ENCODE assay signal across 1 cellular context in genomic region chr7:102306916-102307677, GRCh38.
A peak's percentile ranks its signal among the peaks of the same experiment; 100 is the strongest.
TF ChIP-seq lines count a peak whose summit lies in the region.

No MANE protein-coding gene starts in this region.

TF ChIP-seq in HepG2, 621 proteins besides CTCF, POLR2A, EP300 and RAD21 (continued from another document and continues in another):
- TF ChIP-seq CEBPZ (IDR thresholded peaks at IDR 0.05; ENCODE audit: low read length) = no peak
- TF ChIP-seq ZNF788 (CRISPR knock-in tag; IDR thresholded peaks at IDR 0.05; ENCODE audit: borderline replicate concordance) = 0 out of 2 replicates have a peak, but pooled peaks have one; percentile 21
- TF ChIP-seq ARNT (IDR thresholded peaks at IDR 0.05) = no peak
- peak; percentile 17; the same call in 1 of the 2 replicates for TF ChIP-seq RARA (CRISPR knock-in tag; IDR thresholded peaks at IDR 0.05)
- peak; percentile 63; the same call in 1 of the 2 replicates for TF ChIP-seq FOXP4 (CRISPR knock-in tag; IDR thresholded peaks at IDR 0.05)
- TF ChIP-seq SIN3A (IDR thresholded peaks at IDR 0.05; ENCODE audit: borderline replicate concordance, low read depth, low read length) = no peak
- TF ChIP-seq RBAK (CRISPR knock-in tag; IDR thresholded peaks at IDR 0.05) = no peak
- no peak for TF ChIP-seq CC2D1A (CRISPR knock-in tag; IDR thresholded peaks at IDR 0.05)
- TF ChIP-seq ZNF331 (CRISPR knock-in tag; IDR thresholded peaks at IDR 0.05) = no peak
- TF ChIP-seq MXD4 (CRISPR knock-in tag; IDR thresholded peaks at IDR 0.05) = no peak
- no peak for TF ChIP-seq NR2F6 (IDR thresholded peaks at IDR 0.05)
- 0 out of 2 replicates have a peak, but pooled peaks have one; percentile 22 for TF ChIP-seq NR2F6 (CRISPR knock-in tag; IDR thresholded peaks at IDR 0.05)
- no peak for TF ChIP-seq HNF4G (IDR thresholded peaks at IDR 0.05; ENCODE audit: borderline replicate concordance, low read depth, low read length)
- TF ChIP-seq HNF4G (CRISPR knock-in tag; IDR thresholded peaks at IDR 0.05; ENCODE audit: borderline replicate concordance, low read depth) = no peak
- no peak for TF ChIP-seq FOXP1 (IDR thresholded peaks at IDR 0.05)
- peak; percentile 72 for TF ChIP-seq FOXP1 (CRISPR knock-in tag; IDR thresholded peaks at IDR 0.05)
- peak; percentile 58; the same call in 1 of the 2 replicates for TF ChIP-seq ZFX (CRISPR knock-in tag; IDR thresholded peaks at IDR 0.05; ENCODE audit: low read depth)
- no peak for TF ChIP-seq ZNF691 (CRISPR knock-in tag; IDR thresholded peaks at IDR 0.05; ENCODE audit: borderline replicate concordance, low read depth)
- TF ChIP-seq CBX2 (IDR thresholded peaks at IDR 0.05; ENCODE audit: low read depth, low read length) = no peak
- TF ChIP-seq CBX2 (CRISPR knock-in tag; IDR thresholded peaks at IDR 0.05; ENCODE audit: low read depth) = no peak
- TF ChIP-seq ZNF326 (CRISPR knock-in tag; IDR thresholded peaks at IDR 0.05; ENCODE audit: borderline replicate concordance) = no peak
- peak; percentile 33; the same call in 1 of the 2 replicates for TF ChIP-seq UBTF (CRISPR knock-in tag; IDR thresholded peaks at IDR 0.05)
- no peak for TF ChIP-seq ZNF562 (CRISPR knock-in tag; IDR thresholded peaks at IDR 0.05; ENCODE audit: borderline replicate concordance)
- TF ChIP-seq RELA (CRISPR knock-in tag; IDR thresholded peaks at IDR 0.05) = no peak
- peak; percentile 46; the same call in 1 of the 2 replicates for TF ChIP-seq ELF1 (CRISPR knock-in tag; IDR thresholded peaks at IDR 0.05)
- no peak for TF ChIP-seq REPIN1 (CRISPR knock-in tag; IDR thresholded peaks at IDR 0.05; ENCODE audit: borderline replicate concordance, low read depth)
- 0 out of 2 replicates have a peak, but pooled peaks have one; percentile 28 for TF ChIP-seq ZNF510 (CRISPR knock-in tag; IDR thresholded peaks at IDR 0.05; ENCODE audit: low read depth)
- peak; percentile 17; the same call in 1 of the 2 replicates for TF ChIP-seq ZSCAN31 (CRISPR knock-in tag; IDR thresholded peaks at IDR 0.05; ENCODE audit: low read depth)
- no peak for TF ChIP-seq TFE3 (CRISPR knock-in tag; IDR thresholded peaks at IDR 0.05)
- peak; percentile 20; the same call in 1 of the 2 replicates for TF ChIP-seq ZNF598 (CRISPR knock-in tag; IDR thresholded peaks at IDR 0.05; ENCODE audit: borderline replicate concordance)
- no peak for TF ChIP-seq ZSCAN30 (CRISPR knock-in tag; IDR thresholded peaks at IDR 0.05)
- no peak for TF ChIP-seq ATF2 (CRISPR knock-in tag; IDR thresholded peaks at IDR 0.05)
- TF ChIP-seq FOSL2 (CRISPR knock-in tag; IDR thresholded peaks at IDR 0.05) = peak; percentile 89
- no peak for TF ChIP-seq ZBTB8A (CRISPR knock-in tag; IDR thresholded peaks at IDR 0.05; ENCODE audit: borderline replicate concordance, low read depth)
- no peak for TF ChIP-seq TCF12 (IDR thresholded peaks at IDR 0.05)
- TF ChIP-seq TCF12 (CRISPR knock-in tag; IDR thresholded peaks at IDR 0.05) = no peak
- TF ChIP-seq ZNF543 (CRISPR knock-in tag; IDR thresholded peaks at IDR 0.05) = no peak; the same call in 1 of the 2 replicates
- peak; percentile 65; the same call in 1 of the 2 replicates for TF ChIP-seq BCL3 (CRISPR knock-in tag; IDR thresholded peaks at IDR 0.05)
- TF ChIP-seq FOXA3 (CRISPR knock-in tag; IDR thresholded peaks at IDR 0.05) = peak; percentile 31; the same call in 1 of the 2 replicates
- TF ChIP-seq ZSCAN5A (CRISPR knock-in tag; IDR thresholded peaks at IDR 0.05; ENCODE audit: borderline replicate concordance) = no peak
- no peak for TF ChIP-seq NFIB (CRISPR knock-in tag; IDR thresholded peaks at IDR 0.05; ENCODE audit: borderline replicate concordance)
- TF ChIP-seq DNMT1 (CRISPR knock-in tag; IDR thresholded peaks at IDR 0.05) = no peak
- TF ChIP-seq TEAD2 (CRISPR knock-in tag; IDR thresholded peaks at IDR 0.05) = no peak
- TF ChIP-seq TFAP4 (IDR thresholded peaks at IDR 0.05; ENCODE audit: borderline replicate concordance, low read depth) = no peak
- no peak for TF ChIP-seq ZNF83 (CRISPR knock-in tag; IDR thresholded peaks at IDR 0.05; ENCODE audit: borderline replicate concordance)
- no peak for TF ChIP-seq ZC3H4 (CRISPR knock-in tag; IDR thresholded peaks at IDR 0.05; ENCODE audit: borderline replicate concordance)
- no peak for TF ChIP-seq KLF15 (CRISPR knock-in tag; IDR thresholded peaks at IDR 0.05; ENCODE audit: borderline replicate concordance)
- no peak for TF ChIP-seq RFX5 (IDR thresholded peaks at IDR 0.05; ENCODE audit: low read depth, low read length)
- TF ChIP-seq SNAPC2 (CRISPR knock-in tag; IDR thresholded peaks at IDR 0.05) = peak; percentile 89; the same call in 1 of the 2 replicates
- TF ChIP-seq MBD4 (IDR thresholded peaks at IDR 0.05; ENCODE audit: borderline replicate concordance, low read length) = no peak
- TF ChIP-seq MYPOP (CRISPR knock-in tag; IDR thresholded peaks at IDR 0.05) = no peak
